Comparison of ENCODE assay signal across 1 cellular context in the genomic region with DNA sequence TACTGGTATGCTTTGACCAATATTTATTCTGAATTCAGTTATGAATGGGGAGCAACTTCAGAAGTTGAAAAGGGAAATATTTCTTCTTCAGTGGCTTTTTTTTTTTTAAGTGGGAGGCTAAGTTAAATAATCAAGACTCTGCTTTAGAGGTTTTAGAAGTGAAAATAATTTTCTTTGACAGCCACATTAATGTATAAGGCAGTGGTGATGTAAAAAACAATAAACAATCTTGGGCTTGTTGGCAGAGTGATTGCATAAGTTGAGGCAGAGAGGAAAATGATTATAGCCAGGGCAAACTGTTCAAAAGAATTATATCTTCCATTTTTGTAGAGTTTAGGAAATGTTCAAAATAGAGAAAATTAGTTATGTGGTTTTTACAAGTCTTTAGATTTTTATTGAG.
TF ChIP-seq lines count a peak whose summit lies in the region.

No MANE protein-coding gene starts in this region.

TF ChIP-seq in IMR-90, 13 proteins besides CTCF, POLR2A, EP300 and RAD21:
- TF ChIP-seq CEBPB (IDR thresholded peaks at IDR 0.05; ENCODE audit: low read depth, low read length), result peak; percentile 49; the same call in 1 of the 2 replicates
- no peak for TF ChIP-seq MAFK (IDR thresholded peaks at IDR 0.05; ENCODE audit: low read depth, low read length)
